In the genomic region with DNA sequence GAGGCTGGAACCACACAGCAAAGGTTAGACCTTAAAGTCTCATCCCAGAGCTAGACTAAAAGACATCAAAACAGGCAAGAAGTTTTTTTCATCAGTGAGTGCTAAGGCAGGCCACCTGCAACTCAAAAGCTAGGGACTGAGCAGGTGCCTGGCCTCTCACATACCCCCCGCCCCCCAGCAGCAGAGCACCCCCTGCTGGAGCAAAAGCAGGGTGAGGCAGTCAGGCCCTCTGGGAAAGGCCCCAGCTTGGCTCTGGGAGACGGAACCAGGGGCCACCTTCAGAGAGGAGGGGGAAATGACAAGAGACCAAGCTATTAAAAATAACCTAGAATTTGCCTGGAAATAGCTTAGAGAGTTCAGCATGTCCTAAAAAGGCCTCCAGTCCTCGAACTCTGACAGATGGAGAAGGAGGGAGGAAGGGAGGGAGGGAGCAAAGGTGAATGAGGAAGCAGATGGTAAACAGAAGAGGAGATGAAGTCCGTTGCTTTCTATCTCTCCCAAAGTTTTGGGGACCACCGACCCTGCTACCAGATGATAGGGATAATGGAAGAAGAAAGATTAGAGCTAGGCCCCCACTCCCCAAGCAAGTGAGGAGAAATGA, we compare ENCODE assay signal across 9 cellular contexts.
A peak's percentile ranks its signal among the peaks of the same experiment; 100 is the strongest.
DNase-seq lines count a peak whose midpoint lies in the region; ATAC-seq and TF ChIP-seq lines count a peak whose summit lies in the region.
"Had no signal": no experiment of that assay in that cellular context is flagged by ENCODE, and none has a peak within 500 bp of the region (broad histone marks: within the 10 kb centered on the region; RNA-seq: fewer than 3 reads in every experiment).

No MANE protein-coding gene starts in this region.

- H3K4me3 ChIP-seq in GM06990 (replicated peaks; ENCODE audit: low read depth, low read length) (no peak overlapping the region), NB4 (ENCODE audit: low read depth, low read length) (no peak overlapping the region), fibroblast of pulmonary artery (replicated peaks; ENCODE audit: low read depth, low read length) (no peak overlapping the region), rectal smooth muscle tissue (ENCODE audit: low read length) (peak overlapping the region; percentile 59)

- peak overlapping the region; percentile 89 for H3K27ac ChIP-seq in rectal smooth muscle tissue (ENCODE audit: low read depth, low read length)

- no peak for ATAC-seq in HG03442 (IDR thresholded peaks at IDR 0.05; ENCODE audit: unreplicated experiment)
- ATAC-seq in HG02571 (IDR thresholded peaks at IDR 0.05; ENCODE audit: unreplicated experiment), result no peak
- ATAC-seq: T-cell had no signal

- H3K27me3 ChIP-seq in GM06990 (replicated peaks; ENCODE audit: control insufficient read depth, insufficient read depth, low read length) (peaks cover 2% of the 10 kb centered on the region), rectal smooth muscle tissue (ENCODE audit: control insufficient read depth, insufficient read depth, low read length) (no peaks in the 10 kb centered on the region)

- TF ChIP-seq CTCF in GM06990 (IDR thresholded peaks at IDR 0.05; ENCODE audit: insufficient read depth, low read length, poor library complexity, severe bottlenecking) (peak; percentile 65), NB4 (IDR thresholded peaks at IDR 0.05; ENCODE audit: low read depth, low read length) (peak; percentile 69), fibroblast of pulmonary artery (IDR thresholded peaks at IDR 0.05; ENCODE audit: low read length, missing control alignments) (peak; percentile 22)

- no peak for TF ChIP-seq POLR2A in NB4 (IDR thresholded peaks at IDR 0.05; ENCODE audit: extremely low read depth, insufficient read length)

- no peaks in the 10 kb centered on the region for H3K36me3 ChIP-seq in GM06990 (ENCODE audit: control insufficient read depth, insufficient read depth, low read length)
- H3K36me3 ChIP-seq in rectal smooth muscle tissue (ENCODE audit: control insufficient read depth, insufficient read depth, low read length), result no peaks in the 10 kb centered on the region

- DNase-seq in GM06990 (ENCODE audit: extremely low read depth, insufficient read length), result no peak
- DNase-seq in NB4 (ENCODE audit: low read depth), result no peak
- DNase-seq in fibroblast of pulmonary artery (ENCODE audit: low read depth), result no peak
- DNase-seq in dedifferentiated amniotic fluid mesenchymal stem cell (ENCODE audit: extremely low spot score), result no peak
- DNase-seq in AG08395 (ENCODE audit: low spot score), result no peak
- DNase-seq: T-cell had no signal

- H3K4me1 ChIP-seq in rectal smooth muscle tissue (ENCODE audit: control insufficient read depth, insufficient read depth, low read length), result peaks cover 29% of the 10 kb centered on the region

- H3K9ac ChIP-seq in rectal smooth muscle tissue (ENCODE audit: low read length), result no peak overlapping the region
